9 cellular contexts compared by ENCODE assay signal in genomic region chr10:97341416-97341815, GRCh38.
"Had no signal": no experiment of that assay in that cellular context is flagged by ENCODE, and none has a peak within 500 bp of the region (broad histone marks: within the 10 kb centered on the region; RNA-seq: fewer than 3 reads in every experiment).

No MANE protein-coding gene starts in this region.

- H3K4me3 ChIP-seq: GM23248 had no signal

- H3K27ac ChIP-seq: GM23248, HL-60, KMS-11 had no signal

- H3K4me2 ChIP-seq: KMS-11 had no signal

- DNase-seq: GM23248, GOT3, H7, HCEC 1CT, HFFc6, IMR-90, KBM-7 had no signal

- H2AFZ ChIP-seq: GM23248 had no signal

- H3K9ac ChIP-seq: GM23248, KMS-11 had no signal
